Comparison of ENCODE assay signal across 1 cellular context in the genomic region with DNA sequence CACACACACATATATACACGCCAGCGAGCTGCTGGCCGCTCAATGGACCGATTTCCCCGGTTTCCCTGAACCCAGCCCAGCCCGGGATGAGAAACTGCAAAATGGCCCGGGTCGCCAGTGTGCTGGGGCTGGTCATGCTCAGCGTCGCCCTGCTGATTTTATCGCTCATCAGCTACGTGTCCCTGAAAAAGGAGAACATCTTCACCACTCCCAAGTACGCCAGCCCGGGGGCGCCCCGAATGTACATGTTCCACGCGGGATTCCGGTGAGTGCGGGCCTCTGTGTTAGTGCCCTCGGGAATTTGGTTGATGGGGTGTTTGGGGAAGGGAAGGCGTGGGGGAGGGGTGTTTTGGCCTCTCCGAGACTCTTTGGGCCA.
TF ChIP-seq lines count a peak whose summit lies in the region.

No MANE protein-coding gene starts in this region.

TF ChIP-seq in IMR-90, 13 proteins besides CTCF, POLR2A, EP300 and RAD21 (continued from another document):
- TF ChIP-seq BHLHE40 (IDR thresholded peaks at IDR 0.05; ENCODE audit: low read depth, low read length) (no peak), NFE2L2 (IDR thresholded peaks at IDR 0.05; ENCODE audit: low read depth, low read length) (no peak), CHD1 (IDR thresholded peaks at IDR 0.05; ENCODE audit: low read depth, low read length) (no peak), FOS (IDR thresholded peaks at IDR 0.05; ENCODE audit: low read depth, low read length) (no peak), MXI1 (IDR thresholded peaks at IDR 0.05; ENCODE audit: borderline replicate concordance, low read depth, low read length) (no peak)
